ENCODE assay signal across 32 cellular contexts in genomic region chr7:36898186-36898585, GRCh38.
"Had no signal": no experiment of that assay in that cellular context is flagged by ENCODE, and none has a peak within 500 bp of the region (broad histone marks: within the 10 kb centered on the region; RNA-seq: fewer than 3 reads in every experiment).

No MANE protein-coding gene starts in this region.

- H3K27ac Mint-ChIP-seq: activated CD4-positive, alpha-beta memory T cell treated with anti-CD3 and anti-CD28 coated beads for 36 hours; activated CD4-positive, alpha-beta T cell treated with anti-CD3 and anti-CD28 coated beads for 36 hours; activated CD4-positive, alpha-beta T cell treated with anti-CD3 and anti-CD28 coated beads, Interleukin-2, amount 10 ng/mL, durations not matched to agents 24 days and 14 days; activated CD8-positive, alpha-beta memory T cell treated with anti-CD3 and anti-CD28 coated beads, Interleukin-2, amount 10 ng/mL, durations not matched to agents 7 days and 5 days; activated CD8-positive, alpha-beta T cell treated with anti-CD3 and anti-CD28 coated beads, Interleukin-2, amount 10 ng/mL, durations not matched to agents 7 days and 5 days; activated naive CD4-positive, alpha-beta T cell treated with anti-CD3 and anti-CD28 coated beads for 36 hours; activated naive CD8-positive, alpha-beta T cell treated with anti-CD3 and anti-CD28 coated beads for 36 hours; activated naive CD8-positive, alpha-beta T cell treated with anti-CD3 and anti-CD28 coated beads, Interleukin-2, amount 50 U/mL, for 24 hours; activated T-cell treated with anti-CD3 and anti-CD28 coated beads, Interleukin-2, amount 50 U/mL, for 24 hours; activated T-cell treated with anti-CD3 and anti-CD28 coated beads, Interleukin-2, amount 50 U/mL, for 72 hours; activated T-helper 2 cell treated with anti-CD3 and anti-CD28 coated beads, Interferon-gamma antibody, Interleukin-2, Interleukin-4, amounts not matched to agents 10 μg/mL and 5 μg/mL and 100 μg/mL, durations not matched to agents 14 hours and 24 hours and 36 hours; effector memory CD8-positive, alpha-beta T cell had no signal

- H3K4me3 ChIP-seq: adrenal gland, body of pancreas, esophagus muscularis mucosa, gastrocnemius medialis had no signal

- H3K27ac ChIP-seq: adrenal gland, body of pancreas, esophagus muscularis mucosa, foreskin keratinocyte, gastrocnemius medialis had no signal

- H3K27me3 ChIP-seq: adrenal gland, body of pancreas, esophagus muscularis mucosa, foreskin keratinocyte, gastrocnemius medialis had no signal

- H3K9me3 ChIP-seq: adrenal gland, body of pancreas, esophagus muscularis mucosa, gastrocnemius medialis had no signal

- H3K4me1 ChIP-seq: adrenal gland, gastrocnemius medialis had no signal

- ATAC-seq: activated CD4-positive, alpha-beta T cell treated with anti-CD3 and anti-CD28 coated beads for 36 hours; activated CD8-positive, alpha-beta memory T cell treated with anti-CD3 and anti-CD28 coated beads, Interleukin-2, amount 10 ng/mL, durations not matched to agents 7 days and 5 days; activated CD8-positive, alpha-beta T cell treated with anti-CD3 and anti-CD28 coated beads, Interleukin-2, amount 10 ng/mL, durations not matched to agents 7 days and 5 days; activated naive CD8-positive, alpha-beta T cell treated with anti-CD3 and anti-CD28 coated beads, Interleukin-2, amount 50 U/mL, for 24 hours; activated T-cell treated with anti-CD3 and anti-CD28 coated beads, Interleukin-2, amount 50 U/mL, for 72 hours; body of pancreas; effector memory CD8-positive, alpha-beta T cell; foreskin keratinocyte; gastrocnemius medialis had no signal

- H3K27me3 Mint-ChIP-seq: activated CD4-positive, alpha-beta memory T cell treated with anti-CD3 and anti-CD28 coated beads for 36 hours; activated CD4-positive, alpha-beta T cell treated with anti-CD3 and anti-CD28 coated beads for 36 hours; activated CD4-positive, alpha-beta T cell treated with anti-CD3 and anti-CD28 coated beads, Interleukin-2, amount 10 ng/mL, durations not matched to agents 24 days and 14 days; activated CD8-positive, alpha-beta memory T cell treated with anti-CD3 and anti-CD28 coated beads, Interleukin-2, amount 10 ng/mL, durations not matched to agents 7 days and 5 days; activated naive CD4-positive, alpha-beta T cell treated with anti-CD3 and anti-CD28 coated beads, Interleukin-2, amount 50 U/mL, for 24 hours; activated naive CD8-positive, alpha-beta T cell treated with anti-CD3 and anti-CD28 coated beads for 36 hours; activated naive CD8-positive, alpha-beta T cell treated with anti-CD3 and anti-CD28 coated beads, Interleukin-2, amount 50 U/mL, for 24 hours; activated T-cell treated with anti-CD3 and anti-CD28 coated beads, Interleukin-2, amount 50 U/mL, for 24 hours; effector memory CD8-positive, alpha-beta T cell had no signal

- DNase-seq: activated CD4-positive, alpha-beta memory T cell treated with anti-CD3 and anti-CD28 coated beads for 36 hours; activated CD4-positive, alpha-beta T cell treated with anti-CD3 and anti-CD28 coated beads for 36 hours; activated CD4-positive, alpha-beta T cell treated with anti-CD3 and anti-CD28 coated beads, Interleukin-2, amount 10 ng/mL, durations not matched to agents 24 days and 14 days; activated CD4-positive, CD25-positive, alpha-beta regulatory T cell; activated CD4-positive, CD25-positive, alpha-beta regulatory T cell treated with anti-CD3 and anti-CD28 coated beads, Interleukin-2, amount 50 U/mL, for 72 hours; activated CD8-positive, alpha-beta memory T cell treated with anti-CD3 and anti-CD28 coated beads, Interleukin-2, amount 10 ng/mL, durations not matched to agents 7 days and 5 days; activated CD8-positive, alpha-beta memory T cell treated with anti-CD3 and anti-CD28 coated beads, Interleukin-2, amount 50 U/mL, for 48 hours; activated CD8-positive, alpha-beta T cell treated with anti-CD3 and anti-CD28 coated beads, Interleukin-2, amount 10 ng/mL, durations not matched to agents 7 days and 5 days; activated effector memory CD4-positive, alpha-beta T cell treated with anti-CD3 and anti-CD28 coated beads, Interleukin-2, amount 50 U/mL, for 16 hours; activated naive CD4-positive, alpha-beta T cell treated with anti-CD3 and anti-CD28 coated beads for 36 hours; activated naive CD8-positive, alpha-beta T cell treated with anti-CD3 and anti-CD28 coated beads for 36 hours; activated naive CD8-positive, alpha-beta T cell treated with anti-CD3 and anti-CD28 coated beads, Interleukin-2, amount 50 U/mL, for 24 hours; activated T-cell treated with anti-CD3 and anti-CD28 coated beads for 4 hours; activated T-cell treated with anti-CD3 and anti-CD28 coated beads, Interleukin-2, amount 50 U/mL, for 24 hours; activated T-cell treated with anti-CD3 and anti-CD28 coated beads, Interleukin-2, amount 50 U/mL, for 72 hours; adrenal gland; amygdala; aorta; body of pancreas; caudate nucleus; cortex of kidney; dermis blood vessel endothelial cell; effector CD4-positive, alpha-beta T cell; effector memory CD8-positive, alpha-beta T cell; erythroblast; foreskin keratinocyte; gastrocnemius medialis; glutamatergic neuron; T-helper 2 cell had no signal

- H3K4me3 Mint-ChIP-seq: activated CD4-positive, alpha-beta memory T cell treated with anti-CD3 and anti-CD28 coated beads for 36 hours; activated CD4-positive, alpha-beta T cell treated with anti-CD3 and anti-CD28 coated beads for 36 hours; activated CD4-positive, alpha-beta T cell treated with anti-CD3 and anti-CD28 coated beads, Interleukin-2, amount 10 ng/mL, durations not matched to agents 24 days and 14 days; activated CD8-positive, alpha-beta memory T cell treated with anti-CD3 and anti-CD28 coated beads, Interleukin-2, amount 10 ng/mL, durations not matched to agents 7 days and 5 days; activated CD8-positive, alpha-beta T cell treated with anti-CD3 and anti-CD28 coated beads, Interleukin-2, amount 10 ng/mL, durations not matched to agents 7 days and 5 days; activated naive CD4-positive, alpha-beta T cell treated with anti-CD3 and anti-CD28 coated beads for 36 hours; activated naive CD4-positive, alpha-beta T cell treated with anti-CD3 and anti-CD28 coated beads, Interleukin-2, amount 50 U/mL, for 24 hours; activated naive CD8-positive, alpha-beta T cell treated with anti-CD3 and anti-CD28 coated beads for 36 hours; activated naive CD8-positive, alpha-beta T cell treated with anti-CD3 and anti-CD28 coated beads, Interleukin-2, amount 50 U/mL, for 24 hours; activated T-cell treated with anti-CD3 and anti-CD28 coated beads, Interleukin-2, amount 50 U/mL, for 24 hours; activated T-cell treated with anti-CD3 and anti-CD28 coated beads, Interleukin-2, amount 50 U/mL, for 72 hours; effector memory CD8-positive, alpha-beta T cell had no signal

- H3K9me3 Mint-ChIP-seq: activated CD4-positive, alpha-beta memory T cell treated with anti-CD3 and anti-CD28 coated beads for 36 hours; activated naive CD4-positive, alpha-beta T cell treated with anti-CD3 and anti-CD28 coated beads for 36 hours; activated naive CD8-positive, alpha-beta T cell treated with anti-CD3 and anti-CD28 coated beads for 36 hours; activated naive CD8-positive, alpha-beta T cell treated with anti-CD3 and anti-CD28 coated beads, Interleukin-2, amount 50 U/mL, for 24 hours; activated T-helper 2 cell treated with anti-CD3 and anti-CD28 coated beads, Interferon-gamma antibody, Interleukin-2, Interleukin-4, amounts not matched to agents 10 μg/mL and 5 μg/mL and 100 μg/mL, durations not matched to agents 14 hours and 24 hours and 36 hours had no signal

- H3K36me3 ChIP-seq: adrenal gland, gastrocnemius medialis had no signal
